ENCODE assay signal across 24 cellular contexts in genomic region chr5:178285399-178286225, GRCh38. TPM values are rescaled to one million over a fixed set of nuclear protein-coding genes. Genes with fewer than 3 reads are reported as not detected.
DNase-seq lines count a peak whose midpoint lies in the region; ATAC-seq, FAIRE-seq and TF ChIP-seq lines count a peak whose summit lies in the region.
"Had no signal": no experiment of that assay in that cellular context is flagged by ENCODE, and none has a peak within 500 bp of the region (broad histone marks: within the 10 kb centered on the region; RNA-seq: fewer than 3 reads in every experiment).

No MANE protein-coding gene starts in this region.

- H2BK120ac ChIP-seq in H1 (replicated peaks; ENCODE audit: low read depth, low read length) = no peak overlapping the region

- no peak overlapping the region for H2BK12ac ChIP-seq in H1 (ENCODE audit: low read depth, low read length)

- TF ChIP-seq EP300 in H1 (IDR thresholded peaks at IDR 0.05; ENCODE audit: borderline replicate concordance in 1 of 2, low read depth in 2 of 2, low read length in 2 of 2) (no peak), sigmoid colon (IDR thresholded peaks at IDR 0.05) (no peak)

- H3K4me1 ChIP-seq in H1 (replicated peaks in 1 of 4; ENCODE audit: control insufficient read depth in 3 of 4, insufficient read depth in 4 of 4, low read length in 3 of 4) = no peaks in the 10 kb centered on the region
- no peaks in the 10 kb centered on the region for H3K4me1 ChIP-seq in sigmoid colon
- H3K4me1 ChIP-seq: SJSA1 had no signal

- no peaks in the 10 kb centered on the region for H3K36me3 Mint-ChIP-seq in CD14-positive monocyte
- peaks cover 10 to 12% of the 10 kb centered on the region in 2 donors for H3K36me3 Mint-ChIP-seq in activated naive CD4-positive, alpha-beta T cell treated with anti-CD3 and anti-CD28 coated beads, Interleukin-2, amount 50 U/mL, for 72 hours

- TF ChIP-seq POLR2A in H1 (IDR thresholded peaks at IDR 0.05; ENCODE audit: control extremely low read depth in 1 of 2, low read depth in 2 of 2, low read length in 2 of 2) = no peak
- TF ChIP-seq POLR2A in sigmoid colon (IDR thresholded peaks at IDR 0.05) = no peak
- no peak for TF ChIP-seq POLR2A in GM18505 (IDR thresholded peaks at IDR 0.05; ENCODE audit: borderline replicate concordance, extremely low read depth, insufficient read depth, insufficient read length)

- H3K27me3 ChIP-seq in H1 (replicated peaks in 1 of 4; ENCODE audit: control insufficient read depth in 3 of 4, extremely low read depth in 1 of 4, insufficient read depth in 3 of 4, low read length in 3 of 4) (no peaks in the 10 kb centered on the region; a peak in 1 of 7 replicates), sigmoid colon (peaks cover 0 to 2% (median under 1%) of the 10 kb centered on the region in 3 donors)
- H3K27me3 ChIP-seq: SJSA1 had no signal

- H3K79me1 ChIP-seq in H1 (ENCODE audit: low read depth, low read length) = no peaks in the 10 kb centered on the region

- TF ChIP-seq RAD21 in H1 (IDR thresholded peaks at IDR 0.05 in 1 of 2, conservative IDR thresholded peaks at IDR 0.05 in 1 of 2; ENCODE audit: low read depth in 2 of 2, low read length in 2 of 2) = no peak

- no peak overlapping the region for H3K56ac ChIP-seq in H1 (replicated peaks; ENCODE audit: insufficient read length, low read depth, low read length)

- CTCF ChIA-PET in H1 (lab: Charles Lee; ENCODE audit: partially characterized antibody) = interaction anchor here (0.8 to 10.0 kb wide), 18 partner anchors 10 to 339 kb away, joined by 3 to 131 read pairs (median 4); partner anchors contain the start of gene COL23A1

- H3K9me3 Mint-ChIP-seq in CD14-positive monocyte = peaks cover 4 to 9% (median 6%) of the 10 kb centered on the region in 7 donors
- H3K9me3 Mint-ChIP-seq in activated naive CD4-positive, alpha-beta T cell treated with anti-CD3 and anti-CD28 coated beads, Interleukin-2, amount 50 U/mL, for 72 hours = peaks cover 9 to 11% of the 10 kb centered on the region in 2 donors

- intact Hi-C loops in CD14-positive monocyte (cut with micrococcal nuclease) = loop anchor here in 1 of 2 donors (2.0 kb wide), 1 partner anchor 265 kb away; no protein-coding TSS in a partner anchor
- intact Hi-C loops in left ventricle myocardium superior (cut with micrococcal nuclease) = no loop called here
- intact Hi-C loops in sigmoid colon (cut with DNase I) = loop anchor here (10.0 kb wide), 1 partner anchor 169 kb away; no protein-coding TSS in a partner anchor

- H3K4me3 ChIP-seq in H1 (ENCODE audit: extremely low read depth in 1 of 4, insufficient read depth in 2 of 4, low read depth in 3 of 4, low read length in 4 of 4) = no peak overlapping the region
- no peak overlapping the region for H3K4me3 ChIP-seq in sigmoid colon
- H3K4me3 ChIP-seq: PC-9, SJSA1 had no signal

- no peak overlapping the region for H3K23ac ChIP-seq in H1 (ENCODE audit: insufficient read length)

- H3K23me2 ChIP-seq in H1 (ENCODE audit: low read depth, low read length) = no peaks in the 10 kb centered on the region

- H4K91ac ChIP-seq in H1 (replicated peaks; ENCODE audit: insufficient read length, low read length) = no peak overlapping the region

- FAIRE-seq in H1 (lab: Jason Lieb, UNC) = no peak
- FAIRE-seq: GM12891 had no signal

- no peak overlapping the region for H3K4ac ChIP-seq in H1 (replicated peaks; ENCODE audit: insufficient read length, low read depth, low read length)

- H3K9me3 ChIP-seq in H1 (ENCODE audit: insufficient read depth in 2 of 2, low read depth in 1 of 2, low read length in 1 of 2) = peaks cover 0 to 4% of the 10 kb centered on the region in 2 experiments; a peak in 1 of 4 replicates
- H3K9me3 ChIP-seq in sigmoid colon = peaks cover 0 to 7% (median 2%) of the 10 kb centered on the region in 4 donors

- peak overlapping the region; percentile 40; the same call in 1 of the 2 replicates for H4K8ac ChIP-seq in H1 (ENCODE audit: extremely low read depth, insufficient read depth, low read length)

- H2BK20ac ChIP-seq in H1 (ENCODE audit: low read length) = no peak overlapping the region

- WGBS in H1 (ENCODE audit: extremely low coverage in 1 of 2, insufficient coverage in 1 of 2, insufficient read length in 1 of 2, insufficient replicate concordance in 2 of 2, low coverage in 1 of 2, low lambda C conversion rate in 2 of 2, missing lambda C conversion rate in 1 of 2), 2 experiments = 85 to 100% methylated on average over 1 to 19 of the region's 19 CpGs
- WGBS in sigmoid colon, 2 donors = 86% methylated on average over 19 of the region's 19 CpGs

- H3K27ac ChIP-seq in H1 (ENCODE audit: low read depth, low read length) = no peak overlapping the region
- no peak overlapping the region for H3K27ac ChIP-seq in sigmoid colon
- H3K27ac ChIP-seq: PC-9, RWPE1, SJSA1 had no signal

- no peak overlapping the region for H2BK15ac ChIP-seq in H1 (ENCODE audit: low read length)

- H4K20me1 ChIP-seq in H1 (replicated peaks in 1 of 2; ENCODE audit: control insufficient read depth in 1 of 2, insufficient read depth in 2 of 2, low read length in 2 of 2) = no peaks in the 10 kb centered on the region

- peaks cover 0 to 3% (median 0%) of the 10 kb centered on the region in 3 donors for H3K27me3 Mint-ChIP-seq in CD14-positive monocyte (ENCODE audit: low read depth in 3 of 3)

- H2AK5ac ChIP-seq in H1 (ENCODE audit: low read depth, low read length) = no peak overlapping the region

- H3K9ac ChIP-seq in H1 (replicated peaks in 1 of 4; ENCODE audit: extremely low read depth in 1 of 4, low read depth in 3 of 4, low read length in 3 of 4) = no peak overlapping the region

- no peak overlapping the region for H3K14ac ChIP-seq in H1 (ENCODE audit: insufficient read length)

- H3K79me2 ChIP-seq in H1 (ENCODE audit: control insufficient read depth in 1 of 2, insufficient read depth in 2 of 2, low read length in 2 of 2) = no peaks in the 10 kb centered on the region

- no peak overlapping the region for H2AFZ ChIP-seq in H1 (ENCODE audit: low read length)
- H2AFZ ChIP-seq: PC-9 had no signal

- H2BK5ac ChIP-seq in H1 (ENCODE audit: low read depth, low read length) = no peak overlapping the region

- DNase-seq in CD14-positive monocyte (ENCODE audit: low spot score) = peak; percentile 21
- no peak for DNase-seq in H1 (ENCODE audit: low read depth in 1 of 2, low spot score in 2 of 2)
- no peak for DNase-seq in left ventricle myocardium superior
- DNase-seq in sigmoid colon = peak; percentile 46
- DNase-seq in GM03348 (ENCODE audit: low spot score) = no peak
- no peak for DNase-seq in activated naive CD4-positive, alpha-beta T cell treated with anti-CD3 and anti-CD28 coated beads, Interleukin-2, amount 50 U/mL, for 72 hours (ENCODE audit: low spot score in 2 of 2)
- DNase-seq: AML-193; Caco-2; CD4-positive, alpha-beta T cell; GF-D8; H7; HFFc6; IMR-90; Karpas-422; NCI-H1048; NCI-H1436; NCI-H1930; NCI-H226; NCI-H524 treated with DMSO at 0.1 percent for 48 hours; PC-9 had no signal

- peak; percentile 65 for ATAC-seq in left ventricle myocardium superior
- no peak for ATAC-seq in GM18505 (IDR thresholded peaks at IDR 0.05; ENCODE audit: unreplicated experiment)
- ATAC-seq in activated naive CD4-positive, alpha-beta T cell treated with anti-CD3 and anti-CD28 coated beads, Interleukin-2, amount 50 U/mL, for 72 hours = no peak

- POLR2A ChIA-PET in H1 (lab: Charles Lee; ENCODE audit: partially characterized antibody) = no interaction called here

- no peak overlapping the region for H4K5ac ChIP-seq in H1 (ENCODE audit: insufficient read length, low read depth, low read length)

- H3K4me1 Mint-ChIP-seq in CD14-positive monocyte = peaks cover 13% of the 10 kb centered on the region

- H3K36me3 ChIP-seq in H1 (ENCODE audit: control insufficient read depth in 2 of 4, insufficient read depth in 4 of 4, low read length in 3 of 4) (no peaks in the 10 kb centered on the region), sigmoid colon (no peaks in the 10 kb centered on the region)
- H3K36me3 ChIP-seq: SJSA1 had no signal

- H3K4me3 Mint-ChIP-seq in CD14-positive monocyte = no peak overlapping the region
- H3K4me3 Mint-ChIP-seq: CD4-positive, alpha-beta T cell; HFFc6 had no signal

- TF ChIP-seq CTCF in CD14-positive monocyte (IDR thresholded peaks at IDR 0.05) (no peak), H1 (IDR thresholded peaks at IDR 0.05; ENCODE audit: control extremely low read depth in 1 of 3, insufficient read depth in 1 of 3, low read depth in 1 of 3, low read length in 3 of 3) (no peak), sigmoid colon (IDR thresholded peaks at IDR 0.05) (no peak)

- H3K27ac Mint-ChIP-seq in CD14-positive monocyte = peak overlapping the region in 1 of 7 donors; percentile 36
- H3K27ac Mint-ChIP-seq in activated naive CD4-positive, alpha-beta T cell treated with anti-CD3 and anti-CD28 coated beads, Interleukin-2, amount 50 U/mL, for 72 hours = no peak overlapping the region
- H3K27ac Mint-ChIP-seq: CD4-positive, alpha-beta T cell; HFFc6 had no signal

- no peak overlapping the region for H3K4me2 ChIP-seq in H1 (ENCODE audit: insufficient read depth in 1 of 2, low read depth in 2 of 2, low read length in 2 of 2)
- H3K4me2 ChIP-seq: PC-9 had no signal

- H3K18ac ChIP-seq in H1 (ENCODE audit: extremely low read depth, low read length) = no peak overlapping the region

TF ChIP-seq in H1, 55 proteins besides CTCF, POLR2A, EP300 and RAD21 (continues in another document):
- no peak for TF ChIP-seq CEBPB (IDR thresholded peaks at IDR 0.05; ENCODE audit: low read depth, low read length)
- TF ChIP-seq MAFK (IDR thresholded peaks at IDR 0.05; ENCODE audit: low read depth, low read length) = no peak

RNA-seq across cellular contexts. Expression of gene PHYKPL, which starts 53.0 kb away (rescaled TPM):
- polyA plus RNA-seq in CD14-positive monocyte = 10 to 100 TPM; 39.2 to 43.0 TPM
- 29.5 and 32.1 TPM in 2 replicates for total RNA-seq in H1 (2021; fragmentation: NEBNext Ultra II Directional; extraction: Animal tissue kit (Norgen Biotek cat#: 25700))
- polyA plus RNA-seq in H1 (2011; rRNA removed) = 25.1 and 33.4 TPM in 2 replicates
- 35.7 TPM for polyA plus RNA-seq in H1 (2011; cell fraction: cytosol; rRNA removed)
- 106 TPM for polyA plus RNA-seq in H1 (2011; cell fraction: nucleus; rRNA removed)
- polyA plus RNA-seq in H1 (2012, experiment 1 of 2) = 22.0 to 26.7 TPM (median 22.5 TPM) in 4 replicates
- 9.1 TPM for polyA plus RNA-seq in H1 (2012, experiment 2 of 2)
- 10.9 TPM for polyA plus RNA-seq in H1 (2013, experiment 1 of 2)
- 7.7 TPM for polyA plus RNA-seq in H1 (2013, experiment 2 of 2)
- 44.1 and 62.2 TPM in 2 replicates for polyA minus RNA-seq in H1 (2011; rRNA and poly(A)+ RNA removed)
- 25.1 TPM for polyA minus RNA-seq in H1 (2011; cell fraction: cytosol; rRNA and poly(A)+ RNA removed)
- polyA minus RNA-seq in H1 (2011; cell fraction: nucleus; rRNA and poly(A)+ RNA removed) = 91.2 TPM
- 40.7 TPM for total RNA-seq in left ventricle myocardium superior
- 10 to 100 TPM; 26.0 to 66.5 (median 41.6) TPM for total RNA-seq in sigmoid colon
- 100 to 1,000 TPM in 1 of 3 donors, 10 to 100 TPM in 2; 46.2 to 121 (median 47.6) TPM for polyA plus RNA-seq in sigmoid colon
- total RNA-seq in activated naive CD4-positive, alpha-beta T cell treated with anti-CD3 and anti-CD28 coated beads, Interleukin-2, amount 50 U/mL, for 72 hours = 10 to 100 TPM; 51.1 to 97.6 TPM

Comparison
In these comparisons a context has a peak if more than half of its experiments do, and no peak if none do; other contexts are left out.
1. DNase-seq: peak in CD14-positive monocyte (single experiment) and sigmoid colon (single experiment); none in H1 (0 of 2), left ventricle myocardium superior (single experiment), GM03348 (single experiment) and activated naive CD4-positive, alpha-beta T cell treated with anti-CD3 and anti-CD28 coated beads, Interleukin-2, amount 50 U/mL, for 72 hours (0 of 2).